In the genomic region with DNA sequence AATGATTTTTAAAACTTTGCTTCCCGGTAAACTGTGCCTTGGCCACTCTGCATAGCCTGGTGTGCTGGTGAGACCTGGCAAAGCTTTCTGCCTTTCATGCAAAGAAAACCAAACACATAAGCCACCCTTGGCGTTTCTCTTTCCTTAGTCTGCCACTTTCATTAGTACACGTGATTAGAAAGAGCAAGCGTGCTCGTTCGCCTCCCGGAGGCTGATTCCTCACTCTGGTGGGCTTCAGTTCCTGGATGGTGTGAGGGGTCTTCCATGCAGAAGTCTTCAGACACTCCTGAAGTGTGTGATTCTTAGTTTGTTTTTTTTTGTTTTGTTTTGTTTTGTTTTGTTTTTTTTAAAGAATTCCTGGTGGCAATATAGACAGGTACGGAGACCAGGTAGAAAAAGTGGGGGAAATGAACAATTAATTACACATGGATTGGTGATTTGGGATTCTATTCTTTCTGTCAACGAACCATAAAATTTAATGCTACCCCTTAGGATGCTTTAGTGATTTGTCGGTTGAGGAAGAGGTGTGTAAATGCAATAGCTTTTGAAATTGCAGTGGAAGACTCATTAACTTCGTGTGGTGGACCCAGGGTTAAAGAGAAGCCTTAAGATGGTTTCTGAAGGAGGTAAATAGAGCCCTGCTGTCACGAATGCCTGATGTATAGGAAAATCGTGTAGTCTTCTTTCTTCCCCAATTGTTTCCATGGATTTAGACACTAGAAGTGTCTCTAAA, we compare ENCODE assay signal across 8 cellular contexts. TPM values are rescaled to one million over a fixed set of nuclear protein-coding genes. Genes with fewer than 3 reads are reported as not detected.
DNase-seq lines count a peak whose midpoint lies in the region; ATAC-seq and TF ChIP-seq lines count a peak whose summit lies in the region.

No MANE protein-coding gene starts in this region.

- H2AFZ ChIP-seq in trophoblast cell (ENCODE audit: insufficient read depth, low read length, poor library complexity) = no peak overlapping the region

- in situ Hi-C loops in GM13977 (cut with MboI; ENCODE audit: low pct_unique_long_range_greater_than_20kb, low sequenced_read_pairs, unreplicated experiment) (no loop called here), SK-MEL-5 (cut with HindIII; ENCODE audit: low pct_unique_long_range_greater_than_20kb, low sequenced_read_pairs) (no loop called here)

- H4K12ac ChIP-seq in trophoblast cell (ENCODE audit: low read depth, low read length) = no peak overlapping the region

- peaks cover 8 to 10% of the 10 kb centered on the region in 2 experiments for H3K4me1 ChIP-seq in trophoblast cell (ENCODE audit: control insufficient read depth in 1 of 2, insufficient read depth in 2 of 2, low read length in 2 of 2)

- no peak overlapping the region for H2BK12ac ChIP-seq in trophoblast cell (ENCODE audit: low read length)

- H3K9me3 ChIP-seq in trophoblast cell (ENCODE audit: insufficient read depth, low read depth, low read length) = peaks cover 1% of the 10 kb centered on the region

- peak overlapping the region; percentile 94 for H3K4me2 ChIP-seq in trophoblast cell (ENCODE audit: low read length)

- no peak overlapping the region for H3K18ac ChIP-seq in trophoblast cell (ENCODE audit: low read length)

- H3K23ac ChIP-seq in trophoblast cell (ENCODE audit: low read length) = no peak overlapping the region

- H2BK5ac ChIP-seq in trophoblast cell (ENCODE audit: low read depth, low read length, poor library complexity) = no peak overlapping the region

- no peak overlapping the region for H3K9ac ChIP-seq in trophoblast cell (ENCODE audit: low read length)

- H4K91ac ChIP-seq in trophoblast cell (ENCODE audit: low read depth, low read length) = no peak overlapping the region

- no CpG with 5 or more reads among the region's 13 CpGs for WGBS in trophoblast cell (ENCODE audit: extremely low coverage, insufficient coverage, insufficient read length)

- H3K79me1 ChIP-seq in trophoblast cell (ENCODE audit: low read length) = peaks cover 16% of the 10 kb centered on the region

- ATAC-seq in GM21576 (IDR thresholded peaks at IDR 0.05; ENCODE audit: unreplicated experiment) = no peak

- DNase-seq in AG10803 (ENCODE audit: low read depth) = no peak
- peak; percentile 41 for DNase-seq in GM13977 (ENCODE audit: low spot score)
- peak; percentile 45 for DNase-seq in SK-MEL-5 (ENCODE audit: low read depth, low spot score)
- DNase-seq in epithelial cell of proximal tubule (ENCODE audit: low read depth) = no peak
- no peak for DNase-seq in trophoblast cell
- DNase-seq in GDM1 (lab: John Stamatoyannopoulos, UW) = no peak
- DNase-seq in UCSD-AML1 (lab: John Stamatoyannopoulos, UW; ENCODE audit: unreplicated experiment) = no peak

- H2AK5ac ChIP-seq in trophoblast cell (ENCODE audit: low read length) = no peak overlapping the region

- no peak overlapping the region for H3K14ac ChIP-seq in trophoblast cell (ENCODE audit: low read length)

- no peak overlapping the region for H2BK120ac ChIP-seq in trophoblast cell (ENCODE audit: insufficient read depth, low read length, poor library complexity)

- H3K79me2 ChIP-seq in trophoblast cell (ENCODE audit: control insufficient read depth, insufficient read depth, low read length, poor library complexity) = peaks cover 23% of the 10 kb centered on the region

- peak overlapping the region; percentile 87 for H3K4me3 ChIP-seq in AG10803 (ENCODE audit: low read length)
- H3K4me3 ChIP-seq in epithelial cell of proximal tubule (ENCODE audit: low read depth, low read length) = peak overlapping the region; percentile 93
- H3K4me3 ChIP-seq in trophoblast cell (ENCODE audit: low read depth, low read length) = peak overlapping the region; percentile 14

- TF ChIP-seq CTCF in AG10803 (conservative IDR thresholded peaks at IDR 0.05; ENCODE audit: low read length) (no peak), GM13977 (IDR thresholded peaks at IDR 0.05; ENCODE audit: extremely low read depth, insufficient read depth, missing control alignments) (no peak), epithelial cell of proximal tubule (conservative IDR thresholded peaks at IDR 0.05; ENCODE audit: low read depth, low read length) (no peak)

- H3K4ac ChIP-seq in trophoblast cell (ENCODE audit: low read depth, low read length) = no peak overlapping the region

- no peaks in the 10 kb centered on the region for H3K27me3 ChIP-seq in trophoblast cell (ENCODE audit: insufficient read depth, low read length)

- H3K36me3 ChIP-seq in trophoblast cell (ENCODE audit: control insufficient read depth in 1 of 2, insufficient read depth in 2 of 2, low read length in 2 of 2) = peaks cover 0 to 2% of the 10 kb centered on the region in 2 experiments

- H3K27ac ChIP-seq in trophoblast cell (ENCODE audit: low read depth, low read length) = no peak overlapping the region

- no peak overlapping the region for H4K8ac ChIP-seq in trophoblast cell (ENCODE audit: low read depth, low read length)

RNA-seq across cellular contexts. Expression of a gene that starts 2.1 kb away (rescaled TPM):
- 149 and 169 TPM in 2 replicates for total RNA-seq in SK-MEL-5 (2014; rRNA removed; shearing (Covaris generic))
- polyA plus RNA-seq in SK-MEL-5 (2015; cell fraction: cytosol; rRNA removed) = 553 and 669 TPM in 2 replicates
- 220 and 255 TPM in 2 replicates for polyA plus RNA-seq in SK-MEL-5 (2015; cell fraction: nucleus; rRNA removed)
- 52.1 and 71.2 TPM in 2 replicates for total RNA-seq in epithelial cell of proximal tubule
- 156 and 169 TPM in 2 replicates for polyA plus RNA-seq in trophoblast cell (2013)

Comparison
In these comparisons a context has a peak if more than half of its experiments do, and no peak if none do; other contexts are left out.
1. DNase-seq: peak in GM13977 (single experiment) and SK-MEL-5 (single experiment); none in AG10803 (single experiment), epithelial cell of proximal tubule (single experiment), trophoblast cell (0 of 2), GDM1 (single experiment) and UCSD-AML1 (single experiment).
2. H3K4me3 ChIP-seq: peak in every context shown above with its lines; median percentile 93 in epithelial cell of proximal tubule; 87 in AG10803; 14 in trophoblast cell.